ENCODE assay signal across 1 cellular context in genomic region chr15:99721104-99721778, GRCh38.
TF ChIP-seq lines count a peak whose summit lies in the region.

No MANE protein-coding gene starts in this region.

TF ChIP-seq in K562, 482 proteins besides CTCF, POLR2A, EP300 and RAD21:
- TF ChIP-seq KLF6 (CRISPR knock-in tag; IDR thresholded peaks at IDR 0.05; ENCODE audit: borderline replicate concordance) (no peak), FOXJ3 (CRISPR knock-in tag; IDR thresholded peaks at IDR 0.05) (no peak), KLF16 (IDR thresholded peaks at IDR 0.05) (no peak), ZNF263 (CRISPR knock-in tag; IDR thresholded peaks at IDR 0.05; ENCODE audit: borderline replicate concordance) (peak; percentile 78), CEBPG (CRISPR knock-in tag; IDR thresholded peaks at IDR 0.05) (no peak), CEBPG (tag; conservative IDR thresholded peaks at IDR 0.05 in 1 of 2, IDR thresholded peaks at IDR 0.05 in 1 of 2) (0 out of 4 replicates have a peak, but pooled peaks have one; percentile 39 to 41)
- TF ChIP-seq, protein P1, sequence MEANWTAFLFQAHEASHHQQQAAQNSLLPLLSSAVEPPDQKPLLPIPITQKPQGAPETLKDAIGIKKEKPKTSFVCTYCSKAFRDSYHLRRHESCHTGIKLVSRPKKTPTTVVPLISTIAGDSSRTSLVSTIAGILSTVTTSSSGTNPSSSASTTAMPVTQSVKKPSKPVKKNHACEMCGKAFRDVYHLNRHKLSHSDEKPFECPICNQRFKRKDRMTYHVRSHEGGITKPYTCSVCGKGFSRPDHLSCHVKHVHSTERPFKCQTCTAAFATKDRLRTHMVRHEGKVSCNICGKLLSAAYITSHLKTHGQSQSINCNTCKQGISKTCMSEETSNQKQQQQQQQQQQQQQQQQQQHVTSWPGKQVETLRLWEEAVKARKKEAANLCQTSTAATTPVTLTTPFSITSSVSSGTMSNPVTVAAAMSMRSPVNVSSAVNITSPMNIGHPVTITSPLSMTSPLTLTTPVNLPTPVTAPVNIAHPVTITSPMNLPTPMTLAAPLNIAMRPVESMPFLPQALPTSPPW (CRISPR knock-in tag; IDR thresholded peaks at IDR 0.05) = no peak
